In genomic region chr1:74732960-74733615, GRCh38 we compare ENCODE assay signal across 8 cellular contexts. TPM values are rescaled to one million over a fixed set of nuclear protein-coding genes. Genes with fewer than 3 reads are reported as not detected.
DNase-seq lines count a peak whose midpoint lies in the region; TF ChIP-seq lines count a peak whose summit lies in the region.

Gene CRYZ (minus strand): TSS chr1:74733050. CDS start chr1:74724821, 8,229 bp downstream.
Gene TYW3 (plus strand): TSS chr1:74733152. CDS start chr1:74733245, 93 bp downstream.

- no peaks in the 10 kb centered on the region for H3K27me3 Mint-ChIP-seq in activated naive CD4-positive, alpha-beta T cell treated with anti-CD3 and anti-CD28 coated beads for 36 hours (ENCODE audit: low read depth)

- H3K4me1 Mint-ChIP-seq in activated naive CD4-positive, alpha-beta T cell treated with anti-CD3 and anti-CD28 coated beads for 36 hours (ENCODE audit: low read depth) = peaks cover 37% of the 10 kb centered on the region

- DNase-seq in GF-D8 (lab: John Stamatoyannopoulos, UW) = peak; percentile 84
- DNase-seq in HEK293T (ENCODE audit: extremely low spot score) = peak; percentile 66
- peak; percentile 89 for DNase-seq in NAMALWA (ENCODE audit: low spot score)
- DNase-seq in SK-N-DZ (ENCODE audit: low spot score) = peak; percentile 88
- peak; percentile 94 for DNase-seq in activated naive CD4-positive, alpha-beta T cell treated with anti-CD3 and anti-CD28 coated beads for 36 hours
- peak; percentile 91 for DNase-seq in globus pallidus (ENCODE audit: low spot score)
- DNase-seq in occipital lobe (lab: John Stamatoyannopoulos, UW) = peak; percentile 89

- peaks cover 22% of the 10 kb centered on the region for H3K36me3 Mint-ChIP-seq in activated naive CD4-positive, alpha-beta T cell treated with anti-CD3 and anti-CD28 coated beads for 36 hours (ENCODE audit: low read depth)

- H3K9me3 Mint-ChIP-seq in activated naive CD4-positive, alpha-beta T cell treated with anti-CD3 and anti-CD28 coated beads for 36 hours = peaks cover 1% of the 10 kb centered on the region

- POLR2A ChIA-PET in HEK293T (lab: Yijun Ruan, JAX) = interaction anchor here (0.8 to 1.0 kb wide), 3 partner anchors 22 to 894 kb away, joined by 3 read pairs; partner anchors contain the start of genes FPGT and LRRIQ3

- peak within 1 kb of the TSS; percentile 94 for H3K27ac Mint-ChIP-seq in activated naive CD4-positive, alpha-beta T cell treated with anti-CD3 and anti-CD28 coated beads for 36 hours

- peak within 1 kb of the TSS; percentile 89 for H3K4me3 Mint-ChIP-seq in activated naive CD4-positive, alpha-beta T cell treated with anti-CD3 and anti-CD28 coated beads for 36 hours

- peak within 1 kb of the TSS; percentile 88 for H3K27ac ChIP-seq in temporal lobe (ENCODE audit: low read depth, low read length)

- CTCF ChIA-PET in HEK293T (lab: Yijun Ruan, JAX) = interaction anchor here (1.0 to 1.1 kb wide), 2 partner anchors 11 to 18 kb away, joined by 3 to 4 read pairs; no protein-coding TSS in a partner anchor
- CTCF ChIA-PET in activated naive CD4-positive, alpha-beta T cell treated with anti-CD3 and anti-CD28 coated beads for 36 hours (lab: Charles Lee) = interaction anchor here (0.7 to 4.0 kb wide), 16 partner anchors 10 to 1998 kb away, joined by 3 to 25 read pairs (median 4); no protein-coding TSS in a partner anchor

- intact Hi-C loops in activated naive CD4-positive, alpha-beta T cell treated with anti-CD3 and anti-CD28 coated beads for 36 hours (cut with micrococcal nuclease) = loop anchor here (1.0 to 10.0 kb wide), 7 partner anchors 31 to 1053 kb away; partner anchors contain the start of genes ACADM, FPGT, LRRIQ3 and RABGGTB

TF ChIP-seq in HEK293T, 16 proteins besides CTCF, POLR2A, EP300 and RAD21:
- peak; percentile 81 for TF ChIP-seq NFRKB (IDR thresholded peaks at IDR 0.05)
- 0 out of 2 replicates have a peak, but pooled peaks have one; percentile 25 for TF ChIP-seq ELF4 (IDR thresholded peaks at IDR 0.05)
- TF ChIP-seq LEF1 (IDR thresholded peaks at IDR 0.05; ENCODE audit: borderline replicate concordance) = no peak
- no peak for TF ChIP-seq FOXM1 (IDR thresholded peaks at IDR 0.05; ENCODE audit: borderline replicate concordance)
- no peak for TF ChIP-seq PKNOX1 (IDR thresholded peaks at IDR 0.05)
- TF ChIP-seq ARNT (IDR thresholded peaks at IDR 0.05) = no peak
- TF ChIP-seq L3MBTL2 (conservative IDR thresholded peaks at IDR 0.05) = peak; percentile 64

RNA-seq across cellular contexts. Expression of gene CRYZ, which starts in this region (rescaled TPM):
- 20.2 and 21.9 TPM in 2 replicates for polyA plus RNA-seq in SK-N-DZ (2014; cell fraction: cytosol; rRNA removed)
- 14.5 and 19.3 TPM in 2 replicates for polyA plus RNA-seq in SK-N-DZ (2014; cell fraction: nucleus; rRNA removed)
- total RNA-seq in activated naive CD4-positive, alpha-beta T cell treated with anti-CD3 and anti-CD28 coated beads for 36 hours = 10 to 100 TPM in 1 of 2 experiments, 1 to 10 TPM in 1; 8.1 to 11.3 TPM
- total RNA-seq in occipital lobe (6.9 TPM), temporal lobe (5.4 TPM)

RNA-seq across cellular contexts. Expression of gene TYW3, which starts in this region (rescaled TPM):
- 10.7 and 11.3 TPM in 2 replicates for polyA plus RNA-seq in SK-N-DZ (2014; cell fraction: cytosol; rRNA removed)
- 8.7 and 11.0 TPM in 2 replicates for polyA plus RNA-seq in SK-N-DZ (2014; cell fraction: nucleus; rRNA removed)
- 10 to 100 TPM; 27.9 to 30.9 TPM for total RNA-seq in activated naive CD4-positive, alpha-beta T cell treated with anti-CD3 and anti-CD28 coated beads for 36 hours
- total RNA-seq in occipital lobe = 6.6 TPM
- total RNA-seq in temporal lobe = 4.9 TPM

Comparison
In these comparisons a context has a peak if more than half of its experiments do, and no peak if none do; other contexts are left out.
1. Peak in every context shown above with its lines: DNase-seq and H3K27ac ChIP-seq.